Comparison of ENCODE assay signal across 8 cellular contexts in the genomic region with DNA sequence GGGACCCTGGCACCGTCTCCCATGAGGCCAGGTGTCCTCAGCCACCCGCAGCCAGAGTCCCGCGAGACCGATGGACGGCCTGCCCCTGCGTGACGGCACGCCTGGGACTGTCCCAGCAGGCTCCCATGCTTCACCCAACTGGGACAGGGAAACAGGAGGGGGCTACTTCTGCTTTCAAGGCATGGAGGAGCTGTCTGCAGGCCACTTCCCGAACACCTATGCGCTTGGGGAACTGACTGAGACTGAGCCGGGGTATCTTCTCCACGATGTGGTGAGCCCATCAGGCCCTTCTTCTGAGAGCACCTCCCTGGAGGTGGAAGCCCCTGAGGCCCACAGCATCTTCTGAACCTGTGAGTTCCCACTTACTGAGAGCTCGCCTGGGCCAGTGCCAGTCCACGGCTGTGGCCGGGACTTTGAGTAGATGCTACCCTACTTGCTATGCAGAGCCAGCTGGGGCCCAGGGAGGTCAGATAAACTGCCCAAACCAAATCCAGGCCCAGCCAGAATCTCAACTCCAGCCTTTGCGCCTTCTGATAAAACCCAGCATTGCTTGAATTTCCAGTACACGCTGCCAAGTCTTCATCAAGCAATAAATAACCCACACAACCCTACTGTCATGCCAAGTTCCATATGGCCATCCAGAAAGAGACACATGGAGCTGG.
DNase-seq lines count a peak whose midpoint lies in the region; ATAC-seq, FAIRE-seq and TF ChIP-seq lines count a peak whose summit lies in the region.
"Not testable (repeated sequence)": the region's sequence is repeated elsewhere in the genome, so short reads cannot be mapped to it uniquely, and the experiment has no call there.

No MANE protein-coding gene starts in this region.

- not testable (repeated sequence) for TF ChIP-seq CTCF in A673 (conservative IDR thresholded peaks at IDR 0.05; ENCODE audit: low read depth, low read length); GM06990 (IDR thresholded peaks at IDR 0.05; ENCODE audit: insufficient read depth, low read length, poor library complexity, severe bottlenecking); activated B cell treated with CpG ODN at 0.5 μM for 24 hours (IDR thresholded peaks at IDR 0.05); astrocyte (IDR thresholded peaks at IDR 0.05; ENCODE audit: insufficient read depth, low read depth, low read length); fibroblast of villous mesenchyme (IDR thresholded peaks at IDR 0.05; ENCODE audit: insufficient read depth, low read depth, low read length); mucosa of descending colon (IDR thresholded peaks at IDR 0.05)

- H3K4me2 ChIP-seq in astrocyte (ENCODE audit: low read length), result not testable (repeated sequence)

- not testable (repeated sequence) for BruUV-seq in A673 (replicated peaks; lab: Mats Ljungman, UMichigan)

- not testable (repeated sequence) for FAIRE-seq in astrocyte (lab: Jason Lieb, UNC)

- intact Hi-C loops in A673 (cut with micrococcal nuclease; ENCODE audit: unreplicated experiment); activated B cell treated with CpG ODN at 0.5 μM for 24 hours (cut with micrococcal nuclease); mucosa of descending colon (cut with DNase I, micrococcal nuclease): not testable (repeated sequence)

- not testable (repeated sequence) for H3K9me3 ChIP-seq in A673 (ENCODE audit: low read depth, low read length, poor library complexity, severe bottlenecking); astrocyte (ENCODE audit: insufficient read depth, low read depth, low read length); mucosa of descending colon

- H3K4me3 Mint-ChIP-seq in activated B cell treated with CpG ODN at 0.5 μM for 24 hours (peak overlapping the region; percentile 66), astrocyte (ENCODE audit: unreplicated experiment) (peak overlapping the region; percentile 69)

- peaks cover 85% of the 10 kb centered on the region for H3K4me1 Mint-ChIP-seq in activated B cell treated with CpG ODN at 0.5 μM for 24 hours
- peaks cover 58% of the 10 kb centered on the region for H3K4me1 Mint-ChIP-seq in astrocyte (ENCODE audit: low read depth, unreplicated experiment)

- H4K20me1 ChIP-seq in astrocyte (ENCODE audit: insufficient read depth, low read length), result peaks cover 91% of the 10 kb centered on the region

- not testable (repeated sequence) for H3K36me3 ChIP-seq in A673 (ENCODE audit: insufficient read depth, low read length, poor library complexity, severe bottlenecking); GM06990 (ENCODE audit: control insufficient read depth, insufficient read depth, low read length); astrocyte (ENCODE audit: insufficient read depth, low read length); mucosa of descending colon (ENCODE audit: low read depth)

- not testable (repeated sequence) for H2AFZ ChIP-seq in astrocyte (ENCODE audit: low read depth, low read length)

- peak; percentile 30 for ATAC-seq in activated B cell treated with CpG ODN at 0.5 μM for 24 hours (ENCODE audit: low read depth)
- peak; percentile 2 for ATAC-seq in mucosa of descending colon

- not testable (repeated sequence) for H3K9me3 Mint-ChIP-seq in activated B cell treated with CpG ODN at 0.5 μM for 24 hours; astrocyte (ENCODE audit: unreplicated experiment)

- peaks cover 29% of the 10 kb centered on the region for H3K4me1 ChIP-seq in A673 (ENCODE audit: insufficient read depth, low read length, poor library complexity, severe bottlenecking)
- peaks cover 24% of the 10 kb centered on the region for H3K4me1 ChIP-seq in astrocyte (ENCODE audit: insufficient read depth, low read length)
- peaks cover 59% of the 10 kb centered on the region for H3K4me1 ChIP-seq in mucosa of descending colon (ENCODE audit: low read depth)

- H3K36me3 Mint-ChIP-seq in activated B cell treated with CpG ODN at 0.5 μM for 24 hours (ENCODE audit: low read depth) (peaks cover 61% of the 10 kb centered on the region), astrocyte (ENCODE audit: low read depth, unreplicated experiment) (peaks cover 14% of the 10 kb centered on the region)

- peak overlapping the region; percentile 57 for H3K27ac ChIP-seq in A673 (ENCODE audit: low read depth, low read length, poor library complexity, severe bottlenecking)
- H3K27ac ChIP-seq in astrocyte (ENCODE audit: low read depth, low read length), result not testable (repeated sequence)
- peak overlapping the region in 14 of 21 experiments; percentile 4 to 80 (median 69) for H3K27ac ChIP-seq in skin epidermis

- not testable (repeated sequence) for H3K4me3 ChIP-seq in A673 (ENCODE audit: low read depth, low read length, poor library complexity, severe bottlenecking); astrocyte (ENCODE audit: insufficient read depth, low read depth, low read length); fibroblast of villous mesenchyme (ENCODE audit: low read depth, low read length); mucosa of descending colon; skin epidermis
- H3K4me3 ChIP-seq in GM06990 (replicated peaks; ENCODE audit: low read depth, low read length), result peak overlapping the region; percentile 24; the same call in 1 of the 2 replicates

- H3K27me3 Mint-ChIP-seq in activated B cell treated with CpG ODN at 0.5 μM for 24 hours; astrocyte (ENCODE audit: low read depth, unreplicated experiment): not testable (repeated sequence)

- not testable (repeated sequence) for H3K27me3 ChIP-seq in A673 (replicated peaks; ENCODE audit: insufficient read depth, low read depth, low read length, poor library complexity); GM06990 (replicated peaks; ENCODE audit: control insufficient read depth, insufficient read depth, low read length); astrocyte (ENCODE audit: insufficient read depth, low read length)

- DNase-seq in A673 (ENCODE audit: low spot score); GM06990 (ENCODE audit: extremely low read depth, insufficient read length); activated B cell treated with CpG ODN at 0.5 μM for 24 hours; astrocyte (ENCODE audit: low read depth): not testable (repeated sequence)
- DNase-seq in NCI-H1694 treated with DMSO at 0.1 percent for 48 hours (lab: John Stamatoyannopoulos, UW) (peak; percentile 75), fibroblast of villous mesenchyme (ENCODE audit: low read depth) (peak; percentile 78), mucosa of descending colon (peak; percentile 36 to 70 (median 51))

- POLR2A ChIA-PET in A673 (lab: Charles Lee; ENCODE audit: low non-redundant PET); activated B cell treated with CpG ODN at 0.5 μM for 24 hours (lab: Charles Lee): not testable (repeated sequence)

- H3K9ac ChIP-seq in astrocyte (ENCODE audit: low read length), result peak overlapping the region; percentile 5

- peak overlapping the region; percentile 66 for H3K27ac Mint-ChIP-seq in activated B cell treated with CpG ODN at 0.5 μM for 24 hours
- peak overlapping the region; percentile 50 for H3K27ac Mint-ChIP-seq in astrocyte (ENCODE audit: unreplicated experiment)

- H3K79me2 ChIP-seq in astrocyte (ENCODE audit: insufficient read depth, low read length), result peaks cover 94% of the 10 kb centered on the region

- CTCF ChIA-PET in A673 (lab: Charles Lee); activated B cell treated with CpG ODN at 0.5 μM for 24 hours (lab: Charles Lee): not testable (repeated sequence)
